Comparison of ENCODE assay signal across 9 cellular contexts in the genomic region with DNA sequence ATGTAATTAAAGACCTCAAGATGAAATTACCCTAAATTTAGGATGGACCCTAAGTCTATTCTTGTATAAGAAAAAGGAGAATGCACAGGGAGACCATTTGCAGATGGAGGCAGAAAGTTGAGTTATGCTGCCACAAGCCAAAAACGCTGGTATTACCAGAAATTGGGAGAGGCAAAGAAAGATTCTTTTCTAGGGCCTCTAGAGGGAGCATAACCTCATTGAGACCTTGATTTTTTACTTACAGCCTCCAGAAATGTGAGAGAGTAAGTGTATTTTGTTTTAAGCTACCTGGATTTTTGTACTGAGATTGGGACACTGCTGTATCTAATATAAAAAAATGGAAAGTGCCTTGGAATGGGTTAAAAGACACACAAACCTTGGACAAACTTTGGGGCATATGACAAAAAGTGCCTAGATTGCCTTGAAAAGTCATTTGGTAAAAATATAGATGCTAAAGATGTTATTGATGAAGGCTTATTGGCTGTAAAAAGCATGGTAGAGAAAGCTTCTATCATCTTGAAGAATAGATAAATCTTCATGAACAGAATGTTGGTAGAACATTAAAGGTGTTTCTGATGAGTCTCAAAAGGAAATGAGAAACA.
DNase-seq lines count a peak whose midpoint lies in the region; ATAC-seq, FAIRE-seq and TF ChIP-seq lines count a peak whose summit lies in the region.
"Had no signal": no experiment of that assay in that cellular context is flagged by ENCODE, and none has a peak within 500 bp of the region (broad histone marks: within the 10 kb centered on the region; RNA-seq: fewer than 3 reads in every experiment).

No MANE protein-coding gene starts in this region.

- H3K4me1 Mint-ChIP-seq in activated naive CD8-positive, alpha-beta T cell treated with anti-CD3 and anti-CD28 coated beads, Interleukin-2, amount 50 U/mL, for 24 hours = no peaks in the 10 kb centered on the region
- H3K4me1 Mint-ChIP-seq in CD4-positive, alpha-beta T cell (ENCODE audit: low read depth) = no peaks in the 10 kb centered on the region

- CTCF ChIA-PET in CD4-positive, alpha-beta T cell (lab: Charles Lee) = no interaction called here

- peaks cover 10% of the 10 kb centered on the region for H3K9me3 Mint-ChIP-seq in activated naive CD8-positive, alpha-beta T cell treated with anti-CD3 and anti-CD28 coated beads, Interleukin-2, amount 50 U/mL, for 24 hours
- no peaks in the 10 kb centered on the region for H3K9me3 Mint-ChIP-seq in CD4-positive, alpha-beta T cell

- POLR2A ChIA-PET in CD4-positive, alpha-beta T cell (lab: Charles Lee) = no interaction called here

- TF ChIP-seq CTCF in D721Med (IDR thresholded peaks at IDR 0.05; ENCODE audit: insufficient read depth, missing control alignments) = peak; percentile 41
- no peak for TF ChIP-seq CTCF in CD4-positive, alpha-beta T cell (IDR thresholded peaks at IDR 0.05)

- no peak overlapping the region for H3K4me3 Mint-ChIP-seq in activated naive CD8-positive, alpha-beta T cell treated with anti-CD3 and anti-CD28 coated beads, Interleukin-2, amount 50 U/mL, for 24 hours
- H3K4me3 Mint-ChIP-seq in CD4-positive, alpha-beta T cell = no peak overlapping the region

- no peak overlapping the region for H3K4me3 ChIP-seq in Jurkat, Clone E6-1 (ENCODE audit: low read length)

- no peaks in the 10 kb centered on the region for H3K27me3 Mint-ChIP-seq in activated naive CD8-positive, alpha-beta T cell treated with anti-CD3 and anti-CD28 coated beads, Interleukin-2, amount 50 U/mL, for 24 hours
- H3K27me3 Mint-ChIP-seq in CD4-positive, alpha-beta T cell = no peaks in the 10 kb centered on the region

- no peak overlapping the region for H3K27ac Mint-ChIP-seq in activated naive CD8-positive, alpha-beta T cell treated with anti-CD3 and anti-CD28 coated beads, Interleukin-2, amount 50 U/mL, for 24 hours
- no peak overlapping the region for H3K27ac Mint-ChIP-seq in CD4-positive, alpha-beta T cell

- FAIRE-seq in D721Med (lab: Jason Lieb, UNC) = no peak

- no peak for DNase-seq in D721Med (ENCODE audit: insufficient read length, low spot score)
- DNase-seq in Jurkat, Clone E6-1 (ENCODE audit: low read depth, low spot score) = peak; percentile 10
- peak; percentile 17 for DNase-seq in SHP77 treated with DMSO at 0.1 percent for 48 hours (lab: John Stamatoyannopoulos, UW)
- peak; percentile 44 for DNase-seq in iPS-NIHi11 (ENCODE audit: low spot score)
- DNase-seq in activated naive CD8-positive, alpha-beta T cell treated with anti-CD3 and anti-CD28 coated beads, Interleukin-2, amount 50 U/mL, for 24 hours = no peak
- DNase-seq in nucleus accumbens (lab: John Stamatoyannopoulos, UW) = no peak
- DNase-seq in CD4-positive, alpha-beta T cell = no peak
- DNase-seq: stimulated activated CD4-positive, alpha-beta T cell treated with anti-CD3 and anti-CD28 coated beads, Interleukin-1b, Interleukin-23, amount 100 ng/mL, for 48 hours had no signal

- H3K27me3 ChIP-seq in CD4-positive, alpha-beta T cell (ENCODE audit: control insufficient read depth, insufficient read depth, low read length) = no peaks in the 10 kb centered on the region

- intact Hi-C loops in CD4-positive, alpha-beta T cell (cut with DNase I, micrococcal nuclease) = no loop called here

- no peak overlapping the region for H3K27ac ChIP-seq in CD4-positive, alpha-beta T cell (ENCODE audit: low read depth, low read length)

- H3K36me3 Mint-ChIP-seq in activated naive CD8-positive, alpha-beta T cell treated with anti-CD3 and anti-CD28 coated beads, Interleukin-2, amount 50 U/mL, for 24 hours (ENCODE audit: low read depth) = no peaks in the 10 kb centered on the region
- H3K36me3 Mint-ChIP-seq in CD4-positive, alpha-beta T cell (ENCODE audit: low read depth) = no peaks in the 10 kb centered on the region

- no peak for ATAC-seq in activated naive CD8-positive, alpha-beta T cell treated with anti-CD3 and anti-CD28 coated beads, Interleukin-2, amount 50 U/mL, for 24 hours
- ATAC-seq in GM19023 (IDR thresholded peaks at IDR 0.05; ENCODE audit: unreplicated experiment) = no peak
- ATAC-seq in CD4-positive, alpha-beta T cell (ENCODE audit: poor library complexity) = no peak

- no peaks in the 10 kb centered on the region for H3K9me3 ChIP-seq in CD4-positive, alpha-beta T cell (ENCODE audit: control insufficient read depth, low read length)

Comparison
In these comparisons a context has a peak if more than half of its experiments do, and no peak if none do; other contexts are left out.
1. DNase-seq: peak in Jurkat, Clone E6-1 (single experiment), SHP77 treated with DMSO at 0.1 percent for 48 hours (single experiment) and iPS-NIHi11 (single experiment); none in D721Med (single experiment), activated naive CD8-positive, alpha-beta T cell treated with anti-CD3 and anti-CD28 coated beads, Interleukin-2, amount 50 U/mL, for 24 hours (single experiment), nucleus accumbens (0 of 56) and CD4-positive, alpha-beta T cell (0 of 10).